ENCODE assay signal across 8 cellular contexts in genomic region chr1:235831148-235831547, GRCh38. TPM values are rescaled to one million over a fixed set of nuclear protein-coding genes. Genes with fewer than 3 reads are reported as not detected.
DNase-seq lines count a peak whose midpoint lies in the region; ATAC-seq, FAIRE-seq and TF ChIP-seq lines count a peak whose summit lies in the region.

No MANE protein-coding gene starts in this region.

- peak; percentile 90 for DNase-seq in CD14-positive monocyte (ENCODE audit: low spot score)
- no peak for DNase-seq in GM19239 (ENCODE audit: insufficient read length, low spot score)
- peak; percentile 13 for DNase-seq in activated naive CD4-positive, alpha-beta T cell treated with anti-CD3 and anti-CD28 coated beads, Interleukin-2, amount 50 U/mL, for 16 hours
- peak; percentile 65 for DNase-seq in pons (ENCODE audit: low spot score)
- DNase-seq in middle frontal gyrus (ENCODE audit: extremely low spot score, low spot score): no peak
- no peak for DNase-seq in A673 (ENCODE audit: low spot score)

- no peaks in the 10 kb centered on the region for H3K9me3 Mint-ChIP-seq in CD14-positive monocyte

- H3K36me3 ChIP-seq in A673 (ENCODE audit: insufficient read depth, low read length, poor library complexity, severe bottlenecking): no peaks in the 10 kb centered on the region

- POLR2A ChIA-PET in A673 (lab: Charles Lee; ENCODE audit: low non-redundant PET): no interaction called here

- H3K36me3 Mint-ChIP-seq in CD14-positive monocyte: peaks cover 41 to 43% of the 10 kb centered on the region in 2 donors

- no peak overlapping the region for H3K27ac ChIP-seq in A673 (ENCODE audit: low read depth, low read length, poor library complexity, severe bottlenecking)

- intact Hi-C loops in CD14-positive monocyte (cut with micrococcal nuclease): loop anchor here (5.0 to 10.0 kb wide), 3 partner anchors 36 to 144 kb away; partner anchors contain the start of gene LYST (in 1 of the 2)
- intact Hi-C loops in A673 (cut with micrococcal nuclease; ENCODE audit: unreplicated experiment): no loop called here

- H3K4me3 ChIP-seq in A673 (ENCODE audit: low read depth, low read length, poor library complexity, severe bottlenecking): no peak overlapping the region

- H3K27ac Mint-ChIP-seq in CD14-positive monocyte: peak overlapping the region; percentile 73 to 97 (median 95)

- H3K4me1 Mint-ChIP-seq in CD14-positive monocyte: peaks cover 26% of the 10 kb centered on the region

- no peak overlapping the region for H3K4me3 Mint-ChIP-seq in CD14-positive monocyte

- TF ChIP-seq CTCF in CD14-positive monocyte (IDR thresholded peaks at IDR 0.05) (no peak), A673 (conservative IDR thresholded peaks at IDR 0.05; ENCODE audit: low read depth, low read length) (no peak)

- BruUV-seq in A673 (replicated peaks; lab: Mats Ljungman, UMichigan): no TSS peak

- ATAC-seq in HG03342 (IDR thresholded peaks at IDR 0.05; ENCODE audit: unreplicated experiment) (peak; percentile 99), GM19023 (IDR thresholded peaks at IDR 0.05; ENCODE audit: unreplicated experiment) (no peak)

- peak; percentile 59 for FAIRE-seq in GM19239 (lab: Jason Lieb, UNC)

- no peaks in the 10 kb centered on the region for H3K4me1 ChIP-seq in A673 (ENCODE audit: insufficient read depth, low read length, poor library complexity, severe bottlenecking)

- H3K27me3 Mint-ChIP-seq in CD14-positive monocyte (ENCODE audit: low read depth in 3 of 3): no peaks in the 10 kb centered on the region

- CTCF ChIA-PET in A673 (lab: Charles Lee): no interaction called here

- H3K27me3 ChIP-seq in A673 (replicated peaks; ENCODE audit: insufficient read depth, low read depth, low read length, poor library complexity): no peaks in the 10 kb centered on the region

- H3K9me3 ChIP-seq in A673 (ENCODE audit: low read depth, low read length, poor library complexity, severe bottlenecking): no peaks in the 10 kb centered on the region

RNA-seq across cellular contexts. Expression of gene LYST, which starts 35.6 kb away (rescaled TPM):
- 10 to 100 TPM; 46.3 to 67.9 TPM for polyA plus RNA-seq in CD14-positive monocyte
- 1.7 and 1.9 TPM in 2 replicates for total RNA-seq in A673 (2021)

Comparison
In these comparisons a context has a peak if more than half of its experiments do, and no peak if none do; other contexts are left out.
1. DNase-seq: peak in CD14-positive monocyte (single experiment), activated naive CD4-positive, alpha-beta T cell treated with anti-CD3 and anti-CD28 coated beads, Interleukin-2, amount 50 U/mL, for 16 hours (single experiment) and pons (single experiment); none in GM19239 (single experiment), middle frontal gyrus (single experiment) and A673 (single experiment).